ENCODE assay signal across 8 cellular contexts in the genomic region with DNA sequence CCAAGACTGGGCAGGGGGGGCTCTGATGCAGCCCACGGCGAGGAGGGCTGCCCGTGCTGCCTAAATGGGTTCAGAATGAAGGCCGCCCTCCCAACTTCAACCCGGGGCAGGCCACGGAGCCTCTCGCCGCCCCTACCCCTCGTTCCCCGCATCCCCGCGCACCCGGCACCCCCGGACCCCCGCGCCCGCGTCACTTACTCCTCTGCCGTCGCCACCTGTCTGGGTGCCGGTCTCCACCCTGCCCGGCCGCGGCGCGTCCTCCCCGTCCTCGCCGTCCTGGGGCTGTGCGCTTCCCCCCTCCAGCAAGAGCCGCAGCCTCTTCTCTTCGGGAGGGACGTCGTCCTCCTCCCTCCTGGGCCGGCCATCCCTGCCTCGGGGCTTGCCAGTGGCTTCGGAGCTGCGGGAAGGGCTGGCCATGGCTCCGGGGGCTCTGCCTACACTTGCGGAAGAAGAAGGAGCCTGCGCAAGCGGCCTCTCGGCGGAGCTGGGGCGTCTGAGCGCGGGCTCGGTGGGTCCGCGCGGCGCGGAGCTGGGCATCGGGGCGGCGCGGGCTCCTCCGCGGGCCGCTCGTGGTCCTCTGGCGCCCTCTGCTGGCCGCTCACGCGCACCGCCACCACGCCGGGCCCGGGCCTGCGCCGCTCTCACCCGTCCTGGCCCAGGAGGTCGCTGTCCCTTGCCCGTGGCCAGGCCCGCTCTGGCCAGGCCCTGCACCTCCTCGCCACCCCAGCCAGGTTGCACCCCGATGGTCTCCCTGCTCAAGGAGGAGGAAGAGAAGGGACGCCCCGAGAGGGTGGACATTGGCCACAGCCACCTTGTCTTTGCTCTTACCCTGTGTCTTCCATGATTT. TPM values are rescaled to one million over a fixed set of nuclear protein-coding genes. Genes with fewer than 3 reads are reported as not detected.
A peak's percentile ranks its signal among the peaks of the same experiment; 100 is the strongest.
DNase-seq lines count a peak whose midpoint lies in the region; TF ChIP-seq lines count a peak whose summit lies in the region.
"Not testable (repeated sequence)": the region's sequence is repeated elsewhere in the genome, so short reads cannot be mapped to it uniquely, and the experiment has no call there.

No MANE protein-coding gene starts in this region.

- not testable (repeated sequence) for H3F3A ChIP-seq in neural cell (ENCODE audit: insufficient read depth, low read length, poor library complexity, severe bottlenecking)

- not testable (repeated sequence) for TF ChIP-seq RAD21 in neural cell (conservative IDR thresholded peaks at IDR 0.05)

- H3K27ac ChIP-seq in neural cell (ENCODE audit: low read length): not testable (repeated sequence)

- not testable (repeated sequence) for H3K4me2 ChIP-seq in neural cell (ENCODE audit: low read length)

- not testable (repeated sequence) for H3K9me2 ChIP-seq in neural cell (ENCODE audit: insufficient read depth, low read length)

- H3K4me3 ChIP-seq in neural cell (ENCODE audit: low read length): peak overlapping the region; percentile 66

- not testable (repeated sequence) for H2AFZ ChIP-seq in neural cell (ENCODE audit: low read depth, low read length)

- not testable (repeated sequence) for H3K9me3 ChIP-seq in neural cell (ENCODE audit: low read length)

- not testable (repeated sequence) for H3K36me3 ChIP-seq in neural cell (ENCODE audit: insufficient read depth, low read length)

- not testable (repeated sequence) for TF ChIP-seq EP300 in neural cell (conservative IDR thresholded peaks at IDR 0.05; ENCODE audit: poor library complexity, severe bottlenecking)

- not testable (repeated sequence) for H3K27me3 ChIP-seq in neural cell (ENCODE audit: insufficient read depth, low read depth, low read length)

- DNase-seq in C1 segment of cervical spinal cord (lab: John Stamatoyannopoulos, UW) (peak in 12 of 14 donors; percentile 4 to 68 (median 24)), H4 (ENCODE audit: low spot score) (peak; percentile 24), NCI-H2227 (lab: John Stamatoyannopoulos, UW; ENCODE audit: unreplicated experiment) (peak; percentile 45), anterior cingulate cortex (lab: John Stamatoyannopoulos, UW) (peak in 43 of 58 donors; percentile 7 to 68 (median 28)), cardiac septum (ENCODE audit: low spot score) (peak; percentile 91)
- DNase-seq in activated CD4-positive, CD25-positive, alpha-beta regulatory T cell (lab: John Stamatoyannopoulos, UW): peak; percentile 31 to 54 (median 44)
- DNase-seq in stimulated activated CD8-positive, alpha-beta memory T cell treated with anti-CD3 and anti-CD28 coated beads, Interleukin-2, amount 100 ng/mL, for 48 hours (ENCODE audit: low read depth in 2 of 2): peak; percentile 53 to 59

- not testable (repeated sequence) for H3K79me2 ChIP-seq in neural cell (replicated peaks; ENCODE audit: insufficient read depth, low read length)

- not testable (repeated sequence) for H4K20me1 ChIP-seq in neural cell (ENCODE audit: insufficient read depth)

- peak overlapping the region; percentile 53 for H3K9ac ChIP-seq in neural cell (ENCODE audit: low read length)

- peak; percentile 61 for TF ChIP-seq CTCF in neural cell (IDR thresholded peaks at IDR 0.05; ENCODE audit: poor library complexity, severe bottlenecking)

- intact Hi-C loops in cardiac septum (cut with DNase I): loop anchor here (10.0 kb wide), 1 partner anchor 292 kb away; no protein-coding TSS in a partner anchor

TF ChIP-seq in neural cell, 6 proteins besides CTCF, POLR2A, EP300 and RAD21:
- peak; percentile 15 for TF ChIP-seq SMC3 (conservative IDR thresholded peaks at IDR 0.05; ENCODE audit: poor library complexity)

RNA-seq across cellular contexts. Expression of a gene that starts 59.3 kb away (rescaled TPM):
- not detected in 2 replicates for total RNA-seq in H4 (2014; rRNA removed; shearing (Covaris generic))
- not detected for total RNA-seq in cardiac septum
- not detected in 2 replicates for polyA plus RNA-seq in neural cell
- polyA minus RNA-seq in neural cell: not detected in 2 replicates

Comparison
In these comparisons a context has a peak if more than half of its experiments do, and no peak if none do; other contexts are left out.
1. DNase-seq: peak in every context shown above with its lines; median percentile 91 in cardiac septum; 56 in stimulated activated CD8-positive, alpha-beta memory T cell treated with anti-CD3 and anti-CD28 coated beads, Interleukin-2, amount 100 ng/mL, for 48 hours; 45 in NCI-H2227; 44 in activated CD4-positive, CD25-positive, alpha-beta regulatory T cell; 28 in anterior cingulate cortex; 24 in C1 segment of cervical spinal cord; 24 in H4.